In genomic region chr14:68939893-68940613, GRCh38 we compare ENCODE assay signal across 1 cellular context.
TF ChIP-seq lines count a peak whose summit lies in the region.

No MANE protein-coding gene starts in this region.

TF ChIP-seq in GM23338, 12 proteins besides CTCF, POLR2A, EP300 and RAD21 (continued from another document):
- TF ChIP-seq ZNF114 (CRISPR knock-in tag; IDR thresholded peaks at IDR 0.05) (no peak), POLR2AphosphoS5 (IDR thresholded peaks at IDR 0.05; ENCODE audit: low read depth) (no peak)
